ENCODE assay signal across 8 cellular contexts in genomic region chr18:59359576-59359952, GRCh38. TPM values are rescaled to one million over a fixed set of nuclear protein-coding genes. Genes with fewer than 3 reads are reported as not detected.
A peak's percentile ranks its signal among the peaks of the same experiment; 100 is the strongest.
DNase-seq lines count a peak whose midpoint lies in the region; ATAC-seq and TF ChIP-seq lines count a peak whose summit lies in the region.

No MANE protein-coding gene starts in this region.

- H4K20me1 ChIP-seq in OCI-LY3 (ENCODE audit: insufficient read depth, low read length), result peaks cover 35% of the 10 kb centered on the region

- peaks cover 23% of the 10 kb centered on the region for H3K27me3 ChIP-seq in OCI-LY3 (ENCODE audit: low read depth, low read length)
- no peaks in the 10 kb centered on the region for H3K27me3 ChIP-seq in parathyroid adenoma (ENCODE audit: control insufficient read depth, insufficient read depth, low read length)

- peak overlapping the region; percentile 53 for H3K9ac ChIP-seq in OCI-LY3 (ENCODE audit: low read length)
- no peak overlapping the region for H3K9ac ChIP-seq in parathyroid adenoma

- H3K27me3 Mint-ChIP-seq in HFFc6 (ENCODE audit: insufficient read depth), result peaks cover 4% of the 10 kb centered on the region; the same call in 1 of the 2 replicates

- peaks cover 44% of the 10 kb centered on the region for H3K79me2 ChIP-seq in OCI-LY3 (ENCODE audit: low read length)
- H3K79me2 ChIP-seq in parathyroid adenoma, result no peaks in the 10 kb centered on the region

- DNase-seq in HFFc6 (no peak), fibroblast of gingiva (ENCODE audit: low read depth) (peak; percentile 9), NCI-H1930 (lab: John Stamatoyannopoulos, UW) (no peak), foreskin melanocyte (no peak), amniotic stem cell (lab: John Stamatoyannopoulos, UW) (no peak)

- H3K4me3 ChIP-seq in OCI-LY3 (ENCODE audit: low read length) (peak overlapping the region; percentile 81), parathyroid adenoma (ENCODE audit: low read depth, low read length) (peak overlapping the region; percentile 94)

- peak overlapping the region; percentile 83 for H3K4me3 Mint-ChIP-seq in HFFc6

- H3K9me3 Mint-ChIP-seq in HFFc6, result no peaks in the 10 kb centered on the region

- TF ChIP-seq CTCF in HFFc6 (IDR thresholded peaks at IDR 0.05) (no peak), OCI-LY3 (IDR thresholded peaks at IDR 0.05; ENCODE audit: low read depth, low read length) (no peak), parathyroid adenoma (IDR thresholded peaks at IDR 0.05) (no peak)

- peaks cover 45% of the 10 kb centered on the region for H3K4me1 Mint-ChIP-seq in HFFc6 (ENCODE audit: low read depth)

- H3K4me1 ChIP-seq in OCI-LY3 (ENCODE audit: low read length) (peaks cover 22% of the 10 kb centered on the region), parathyroid adenoma (peaks cover 3% of the 10 kb centered on the region)

- peaks cover 29% of the 10 kb centered on the region for H3K36me3 Mint-ChIP-seq in HFFc6 (ENCODE audit: low read depth)

- H3K27ac ChIP-seq in OCI-LY3 (ENCODE audit: low read length), result no peak overlapping the region
- peak overlapping the region; percentile 21 for H3K27ac ChIP-seq in parathyroid adenoma

- H3K4me2 ChIP-seq in OCI-LY3 (ENCODE audit: low read length), result peak overlapping the region; percentile 82
- peak overlapping the region; percentile 57 for H3K4me2 ChIP-seq in parathyroid adenoma (ENCODE audit: low read length)

- H2AFZ ChIP-seq in OCI-LY3 (ENCODE audit: low read depth, low read length) (peak overlapping the region; percentile 97), parathyroid adenoma (peak overlapping the region; percentile 85)

- H3K36me3 ChIP-seq in OCI-LY3 (replicated peaks; ENCODE audit: low read depth, low read length) (peaks cover 29% of the 10 kb centered on the region), parathyroid adenoma (ENCODE audit: control insufficient read depth, insufficient read depth, low read length) (no peaks in the 10 kb centered on the region)

- H3K27ac Mint-ChIP-seq in HFFc6, result no peak overlapping the region

- H3K9me3 ChIP-seq in OCI-LY3 (ENCODE audit: insufficient read depth, low read length) (no peaks in the 10 kb centered on the region), parathyroid adenoma (ENCODE audit: control insufficient read depth, low read length) (no peaks in the 10 kb centered on the region)

- ATAC-seq in GM18508 (IDR thresholded peaks at IDR 0.05; ENCODE audit: insufficient read depth, unreplicated experiment), result peak; percentile 14

RNA-seq across cellular contexts. Expression of gene LMAN1, which starts 0.5 kb away (rescaled TPM):
- total RNA-seq in HFFc6 (2021; fragmentation: NEBNext Ultra II Directional; extraction: Animal tissue kit (Norgen Biotek cat#: 25700)), result 100 to 1,000 TPM; 128 to 159 (median 149) TPM

RNA-seq across cellular contexts. Expression of gene CPLX4, which starts 41.1 kb away (rescaled TPM):
- total RNA-seq in HFFc6 (2021; fragmentation: NEBNext Ultra II Directional; extraction: Animal tissue kit (Norgen Biotek cat#: 25700)), result not detected
